Comparison of ENCODE assay signal across 8 cellular contexts in genomic region chr3:169146112-169146665, GRCh38.
DNase-seq lines count a peak whose midpoint lies in the region; ATAC-seq, FAIRE-seq and TF ChIP-seq lines count a peak whose summit lies in the region.

No MANE protein-coding gene starts in this region.

- intact Hi-C loops in right cardiac atrium (cut with DNase I): loop anchor here (5.0 to 10.0 kb wide), 3 partner anchors 516 to 599 kb away; partner anchors contain the start of gene MECOM (in 4 of the 4)

- H3K27me3 ChIP-seq in right cardiac atrium (ENCODE audit: control insufficient read depth, insufficient read depth): no peaks in the 10 kb centered on the region

- TF ChIP-seq CTCF in NB4 (IDR thresholded peaks at IDR 0.05; ENCODE audit: low read depth, low read length) (no peak), retinal pigment epithelial cell (conservative IDR thresholded peaks at IDR 0.05; ENCODE audit: low read depth, low read length) (no peak)

- H3K27ac ChIP-seq in right cardiac atrium (ENCODE audit: low read length): peak overlapping the region; percentile 59

- peak; percentile 63 to 70 for ATAC-seq in right cardiac atrium

- H3K9me3 Mint-ChIP-seq in activated naive CD8-positive, alpha-beta T cell treated with anti-CD3 and anti-CD28 coated beads for 36 hours: peaks cover 2% of the 10 kb centered on the region

- H3K4me3 Mint-ChIP-seq in activated naive CD8-positive, alpha-beta T cell treated with anti-CD3 and anti-CD28 coated beads for 36 hours: peak overlapping the region; percentile 43

- no peaks in the 10 kb centered on the region for H3K4me1 ChIP-seq in right cardiac atrium (ENCODE audit: control insufficient read depth, insufficient read depth, low read length)

- H3K27me3 Mint-ChIP-seq in activated naive CD8-positive, alpha-beta T cell treated with anti-CD3 and anti-CD28 coated beads for 36 hours: peaks cover 84% of the 10 kb centered on the region

- no peaks in the 10 kb centered on the region for H3K9me3 ChIP-seq in right cardiac atrium (ENCODE audit: control insufficient read depth, low read length)

- DNase-seq in DMS 273 treated with DMSO at 0.1 percent for 48 hours (lab: John Stamatoyannopoulos, UW) (peak; percentile 66), NB4 (ENCODE audit: low read depth) (peak; percentile 3), right cardiac atrium (peak; percentile 84 to 91 (median 89)), retinal pigment epithelial cell (ENCODE audit: low read depth) (no peak), medulla oblongata (ENCODE audit: extremely low spot score) (no peak), Kasumi-1 (lab: John Stamatoyannopoulos, UW) (no peak), GM12892 (ENCODE audit: insufficient read length) (no peak)
- no peak for DNase-seq in activated naive CD8-positive, alpha-beta T cell treated with anti-CD3 and anti-CD28 coated beads for 36 hours

- no peak for FAIRE-seq in GM12892 (lab: Jason Lieb, UNC)

- H3K27ac Mint-ChIP-seq in activated naive CD8-positive, alpha-beta T cell treated with anti-CD3 and anti-CD28 coated beads for 36 hours: no peak overlapping the region

- H3K4me1 Mint-ChIP-seq in activated naive CD8-positive, alpha-beta T cell treated with anti-CD3 and anti-CD28 coated beads for 36 hours: peaks cover 22% of the 10 kb centered on the region

- TF ChIP-seq POLR2A in NB4 (IDR thresholded peaks at IDR 0.05; ENCODE audit: extremely low read depth, insufficient read length): no peak
- TF ChIP-seq POLR2A in GM12892 (IDR thresholded peaks at IDR 0.05; ENCODE audit: low read depth, low read length): no peak

- 1% methylated on average over 40 of the region's 40 CpGs for WGBS in right cardiac atrium

- H3K36me3 Mint-ChIP-seq in activated naive CD8-positive, alpha-beta T cell treated with anti-CD3 and anti-CD28 coated beads for 36 hours: no peaks in the 10 kb centered on the region

- H3K4me3 ChIP-seq in NB4 (ENCODE audit: low read depth, low read length) (no peak overlapping the region), right cardiac atrium (ENCODE audit: low read length) (peak overlapping the region; percentile 91), retinal pigment epithelial cell (ENCODE audit: low read length) (peak overlapping the region; percentile 80)

Comparison
In these comparisons a context has a peak if more than half of its experiments do, and no peak if none do; other contexts are left out.
1. DNase-seq: peak in DMS 273 treated with DMSO at 0.1 percent for 48 hours (single experiment), NB4 (single experiment) and right cardiac atrium (3 of 3); none in activated naive CD8-positive, alpha-beta T cell treated with anti-CD3 and anti-CD28 coated beads for 36 hours (single experiment), retinal pigment epithelial cell (single experiment), medulla oblongata (single experiment), Kasumi-1 (0 of 2) and GM12892 (single experiment).